Comparison of ENCODE assay signal across 1 cellular context in the genomic region with DNA sequence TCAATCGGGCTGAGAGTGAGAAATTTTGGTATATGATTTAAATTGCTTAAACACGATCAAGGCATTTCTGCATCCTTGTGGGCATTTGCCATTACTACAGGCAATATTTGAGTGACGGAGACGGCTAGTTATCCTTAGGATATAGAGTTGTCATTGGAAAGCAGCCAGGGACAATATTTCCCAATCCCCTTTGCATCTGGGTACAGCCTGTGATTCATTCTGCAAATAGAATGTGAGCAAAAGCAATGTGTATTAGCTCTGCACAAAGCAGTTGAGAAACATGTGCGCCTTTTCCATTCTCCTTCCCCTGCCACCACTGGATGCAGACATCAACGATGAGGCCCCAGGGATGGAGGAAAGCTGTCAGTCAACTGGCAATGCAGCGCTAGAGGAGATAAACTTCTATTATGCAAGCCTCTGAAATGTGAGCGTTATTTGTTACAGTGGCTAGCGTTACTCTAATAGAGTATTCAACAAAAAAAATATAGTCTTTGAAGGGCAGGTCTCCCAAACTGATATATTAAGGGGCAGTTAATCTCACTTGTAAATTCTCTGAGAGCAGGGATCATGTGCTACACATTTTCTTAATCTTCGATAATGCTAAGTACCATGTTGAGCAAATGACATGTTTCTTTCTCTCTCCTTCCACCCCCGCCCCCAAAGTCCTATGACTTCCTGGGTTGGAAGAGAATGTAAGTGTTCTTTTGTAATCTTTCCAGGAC.
TF ChIP-seq lines count a peak whose summit lies in the region.

No MANE protein-coding gene starts in this region.

TF ChIP-seq in HepG2, 621 proteins besides CTCF, POLR2A, EP300 and RAD21 (continued from another document and continues in another):
- TF ChIP-seq FOXK1 (CRISPR knock-in tag; IDR thresholded peaks at IDR 0.05; ENCODE audit: borderline replicate concordance, low read depth) (peak; percentile 99), SMYD3 (CRISPR knock-in tag; IDR thresholded peaks at IDR 0.05) (0 out of 2 replicates have a peak, but pooled peaks have one; percentile 41), FOXO4 (CRISPR knock-in tag; conservative IDR thresholded peaks at IDR 0.05) (no peak), MAFG (CRISPR knock-in tag; IDR thresholded peaks at IDR 0.05) (no peak), ZFYVE20 (CRISPR knock-in tag; IDR thresholded peaks at IDR 0.05; ENCODE audit: borderline replicate concordance, low read depth) (no peak), GABPA (IDR thresholded peaks at IDR 0.05; ENCODE audit: low read depth, low read length) (no peak), GABPA (CRISPR knock-in tag; IDR thresholded peaks at IDR 0.05; ENCODE audit: low read depth) (peak; percentile 50; the same call in 1 of the 2 replicates), ZNF572 (CRISPR knock-in tag; IDR thresholded peaks at IDR 0.05) (no peak), HOXA7 (CRISPR knock-in tag; IDR thresholded peaks at IDR 0.05) (no peak), DNMT1 (CRISPR knock-in tag; IDR thresholded peaks at IDR 0.05) (no peak), IKZF5 (CRISPR knock-in tag; IDR thresholded peaks at IDR 0.05) (peak; percentile 99), ZNF609 (CRISPR knock-in tag; IDR thresholded peaks at IDR 0.05; ENCODE audit: borderline replicate concordance) (peak; percentile 97), ZNF691 (CRISPR knock-in tag; IDR thresholded peaks at IDR 0.05; ENCODE audit: borderline replicate concordance, low read depth) (peak; percentile 94; the same call in 1 of the 2 replicates), TAF1 (CRISPR knock-in tag; IDR thresholded peaks at IDR 0.05) (peak; percentile 39; the same call in 1 of the 2 replicates), RNF219 (CRISPR knock-in tag; IDR thresholded peaks at IDR 0.05) (peak; percentile 93; the same call in 1 of the 2 replicates), ZNF552 (CRISPR knock-in tag; IDR thresholded peaks at IDR 0.05; ENCODE audit: borderline replicate concordance) (peak; percentile 75; the same call in 1 of the 2 replicates), DRAP1 (CRISPR knock-in tag; IDR thresholded peaks at IDR 0.05) (peak; percentile 86), ZNF501 (CRISPR knock-in tag; IDR thresholded peaks at IDR 0.05) (peak; percentile 80; the same call in 1 of the 2 replicates), PRMT3 (CRISPR knock-in tag; IDR thresholded peaks at IDR 0.05; ENCODE audit: borderline replicate concordance, low read depth) (peak; percentile 69; the same call in 1 of the 2 replicates), JUNB (CRISPR knock-in tag; IDR thresholded peaks at IDR 0.05; ENCODE audit: borderline replicate concordance) (peak; percentile 99), KLF9 (CRISPR knock-in tag; IDR thresholded peaks at IDR 0.05; ENCODE audit: low read depth) (peak; percentile 76; the same call in 1 of the 2 replicates), ZSCAN5A (CRISPR knock-in tag; IDR thresholded peaks at IDR 0.05; ENCODE audit: borderline replicate concordance) (0 out of 2 replicates have a peak, but pooled peaks have one; percentile 78)
- TF ChIP-seq, protein P1, sequence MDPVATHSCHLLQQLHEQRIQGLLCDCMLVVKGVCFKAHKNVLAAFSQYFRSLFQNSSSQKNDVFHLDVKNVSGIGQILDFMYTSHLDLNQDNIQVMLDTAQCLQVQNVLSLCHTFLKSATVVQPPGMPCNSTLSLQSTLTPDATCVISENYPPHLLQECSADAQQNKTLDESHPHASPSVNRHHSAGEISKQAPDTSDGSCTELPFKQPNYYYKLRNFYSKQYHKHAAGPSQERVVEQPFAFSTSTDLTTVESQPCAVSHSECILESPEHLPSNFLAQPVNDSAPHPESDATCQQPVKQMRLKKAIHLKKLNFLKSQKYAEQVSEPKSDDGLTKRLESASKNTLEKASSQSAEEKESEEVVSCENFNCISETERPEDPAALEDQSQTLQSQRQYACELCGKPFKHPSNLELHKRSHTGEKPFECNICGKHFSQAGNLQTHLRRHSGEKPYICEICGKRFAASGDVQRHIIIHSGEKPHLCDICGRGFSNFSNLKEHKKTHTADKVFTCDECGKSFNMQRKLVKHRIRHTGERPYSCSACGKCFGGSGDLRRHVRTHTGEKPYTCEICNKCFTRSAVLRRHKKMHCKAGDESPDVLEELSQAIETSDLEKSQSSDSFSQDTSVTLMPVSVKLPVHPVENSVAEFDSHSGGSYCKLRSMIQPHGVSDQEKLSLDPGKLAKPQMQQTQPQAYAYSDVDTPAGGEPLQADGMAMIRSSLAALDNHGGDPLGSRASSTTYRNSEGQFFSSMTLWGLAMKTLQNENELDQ (CRISPR knock-in tag; IDR thresholded peaks at IDR 0.05; ENCODE audit: borderline replicate concordance) = no peak
- TF ChIP-seq, protein P2, sequence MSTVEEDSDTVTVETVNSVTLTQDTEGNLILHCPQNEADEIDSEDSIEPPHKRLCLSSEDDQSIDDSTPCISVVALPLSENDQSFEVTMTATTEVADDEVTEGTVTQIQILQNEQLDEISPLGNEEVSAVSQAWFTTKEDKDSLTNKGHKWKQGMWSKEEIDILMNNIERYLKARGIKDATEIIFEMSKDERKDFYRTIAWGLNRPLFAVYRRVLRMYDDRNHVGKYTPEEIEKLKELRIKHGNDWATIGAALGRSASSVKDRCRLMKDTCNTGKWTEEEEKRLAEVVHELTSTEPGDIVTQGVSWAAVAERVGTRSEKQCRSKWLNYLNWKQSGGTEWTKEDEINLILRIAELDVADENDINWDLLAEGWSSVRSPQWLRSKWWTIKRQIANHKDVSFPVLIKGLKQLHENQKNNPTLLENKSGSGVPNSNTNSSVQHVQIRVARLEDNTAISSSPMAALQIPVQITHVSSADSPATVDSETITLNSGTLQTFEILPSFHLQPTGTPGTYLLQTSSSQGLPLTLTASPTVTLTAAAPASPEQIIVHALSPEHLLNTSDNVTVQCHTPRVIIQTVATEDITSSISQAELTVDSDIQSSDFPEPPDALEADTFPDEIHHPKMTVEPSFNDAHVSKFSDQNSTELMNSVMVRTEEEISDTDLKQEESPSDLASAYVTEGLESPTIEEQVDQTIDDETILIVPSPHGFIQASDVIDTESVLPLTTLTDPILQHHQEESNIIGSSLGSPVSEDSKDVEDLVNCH (CRISPR knock-in tag; IDR thresholded peaks at IDR 0.05) = no peak
